3 cellular contexts compared by ENCODE assay signal in genomic region chr20:2179957-2180356, GRCh38.
"Had no signal": no experiment of that assay in that cellular context is flagged by ENCODE, and none has a peak within 500 bp of the region (broad histone marks: within the 10 kb centered on the region; RNA-seq: fewer than 3 reads in every experiment).

No MANE protein-coding gene starts in this region.

- H3K4me3 ChIP-seq: GM12878 had no signal

- ATAC-seq: GM12878 had no signal

- DNase-seq: GDM1, GF-D8 had no signal
